ENCODE assay signal across 9 cellular contexts in the genomic region with DNA sequence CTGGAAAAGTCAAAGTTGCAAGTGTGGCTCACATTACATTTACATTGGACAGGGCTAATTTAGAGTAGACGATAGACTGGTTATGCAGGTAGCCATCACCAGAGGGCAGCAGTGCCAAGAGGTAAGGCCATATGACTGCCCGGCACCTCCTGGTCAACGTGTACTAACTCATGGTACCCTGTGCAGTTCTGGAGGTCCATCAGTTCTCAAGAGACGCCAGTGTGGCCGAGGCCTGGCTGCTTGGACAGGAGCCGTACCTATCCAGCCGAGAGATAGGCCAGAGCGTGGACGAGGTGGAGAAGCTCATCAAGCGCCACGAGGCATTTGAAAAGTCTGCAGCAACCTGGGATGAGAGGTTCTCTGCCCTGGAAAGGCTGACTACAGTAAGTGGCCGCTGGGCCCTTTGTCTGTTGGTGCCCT.
A peak's percentile ranks its signal among the peaks of the same experiment; 100 is the strongest.
DNase-seq lines count a peak whose midpoint lies in the region; ATAC-seq and TF ChIP-seq lines count a peak whose summit lies in the region.
"Had no signal": no experiment of that assay in that cellular context is flagged by ENCODE, and none has a peak within 500 bp of the region (broad histone marks: within the 10 kb centered on the region; RNA-seq: fewer than 3 reads in every experiment).

No MANE protein-coding gene starts in this region.

- no peaks in the 10 kb centered on the region for H3K27me3 ChIP-seq in Caco-2 (replicated peaks; ENCODE audit: control insufficient read depth, insufficient read depth, low read length)
- no peaks in the 10 kb centered on the region for H3K27me3 ChIP-seq in adipocyte (replicated peaks; ENCODE audit: control insufficient read depth, insufficient read depth, low read length)

- H3K4me1 ChIP-seq in Caco-2 (no peaks in the 10 kb centered on the region), adipocyte (ENCODE audit: control insufficient read depth, insufficient read depth, low read length) (peaks cover 14% of the 10 kb centered on the region)

- CTCF ChIA-PET in Caco-2 (lab: Charles Lee): interaction anchor here (0.7 to 1.9 kb wide), 4 partner anchors 11 to 49 kb away, joined by 3 to 18 read pairs (median 3); no protein-coding TSS in a partner anchor

- no peak overlapping the region for H3K9ac ChIP-seq in adipocyte (ENCODE audit: low read length)

- intact Hi-C loops in Caco-2 (cut with micrococcal nuclease; ENCODE audit: unreplicated experiment): loop anchor here (1.0 kb wide), 2 partner anchors 47 to 135 kb away; no protein-coding TSS in a partner anchor

- TF ChIP-seq CTCF in Caco-2 (IDR thresholded peaks at IDR 0.05; ENCODE audit: insufficient read depth in 1 of 2, low read depth in 1 of 2, low read length in 1 of 2, severe bottlenecking in 1 of 2, unreplicated experiment in 1 of 2): peak; percentile 60 to 69

- peak; percentile 64 to 75 for DNase-seq in Caco-2
- DNase-seq in OCI-M1 (lab: John Stamatoyannopoulos, UW): peak; percentile 73
- DNase-seq in adipocyte (ENCODE audit: low read depth): peak; percentile 45
- peak; percentile 68 for DNase-seq in iPS-NIHi7 (ENCODE audit: extremely low spot score)
- peak; percentile 41 for DNase-seq in stimulated activated CD4-positive, alpha-beta T cell treated with anti-CD3 and anti-CD28 coated beads, Interleukin-4, amount 100 ng/mL, for 1 hour
- DNase-seq in NCI-H2029 (lab: John Stamatoyannopoulos, UW): no peak

- POLR2A ChIA-PET in Caco-2 (lab: Charles Lee): no interaction called here

- BruUV-seq in Caco-2 (replicated peaks; lab: Mats Ljungman, UMichigan): no TSS peak

- peak overlapping the region; percentile 76 for H3K27ac Mint-ChIP-seq in Caco-2 (ENCODE audit: unreplicated experiment)

- no peak overlapping the region for H3K4me3 Mint-ChIP-seq in Caco-2 (ENCODE audit: unreplicated experiment)

- H3K9me3 ChIP-seq in Caco-2: no peaks in the 10 kb centered on the region
- no peaks in the 10 kb centered on the region for H3K9me3 ChIP-seq in adipocyte (ENCODE audit: control insufficient read depth, low read length)

- no peak overlapping the region for H3K4me3 ChIP-seq in Caco-2 (ENCODE audit: low read depth, low read length)
- H3K4me3 ChIP-seq in adipocyte (ENCODE audit: low read length): no peak overlapping the region
- H3K4me3 ChIP-seq: SK-N-MC had no signal

- peaks cover 7% of the 10 kb centered on the region for H3K36me3 ChIP-seq in Caco-2 (ENCODE audit: control insufficient read depth, insufficient read depth, low read length)
- H3K36me3 ChIP-seq in adipocyte (ENCODE audit: control insufficient read depth, insufficient read depth, low read length, severe bottlenecking): peaks cover 96% of the 10 kb centered on the region

- no peaks in the 10 kb centered on the region for H3K27me3 Mint-ChIP-seq in Caco-2 (ENCODE audit: insufficient read depth, unreplicated experiment)

- H3K9me3 Mint-ChIP-seq in Caco-2 (ENCODE audit: unreplicated experiment): no peaks in the 10 kb centered on the region

- peaks cover 8% of the 10 kb centered on the region for H3K4me1 Mint-ChIP-seq in Caco-2 (ENCODE audit: low read depth, unreplicated experiment)

- H3K36me3 Mint-ChIP-seq in Caco-2 (ENCODE audit: insufficient read depth, unreplicated experiment): peaks cover 99% of the 10 kb centered on the region

- ATAC-seq in GM21529 (IDR thresholded peaks at IDR 0.05; ENCODE audit: unreplicated experiment) (peak; percentile 58), HG03457 (IDR thresholded peaks at IDR 0.05; ENCODE audit: unreplicated experiment) (no peak)
